ENCODE assay signal across 15 cellular contexts in genomic region chr3:103002447-103002846, GRCh38.
DNase-seq lines count a peak whose midpoint lies in the region; ATAC-seq and TF ChIP-seq lines count a peak whose summit lies in the region.
"Had no signal": no experiment of that assay in that cellular context is flagged by ENCODE, and none has a peak within 500 bp of the region (broad histone marks: within the 10 kb centered on the region; RNA-seq: fewer than 3 reads in every experiment).

No MANE protein-coding gene starts in this region.

- no peaks in the 10 kb centered on the region for H4K20me1 ChIP-seq in GM23248 (ENCODE audit: insufficient read depth)
- H4K20me1 ChIP-seq: BLaER1 had no signal

- no peaks in the 10 kb centered on the region for H3K27me3 ChIP-seq in GM23248 (replicated peaks; ENCODE audit: insufficient read depth)
- H3K27me3 ChIP-seq in vagina = no peaks in the 10 kb centered on the region
- H3K27me3 ChIP-seq: ascending aorta, BLaER1, colonic mucosa had no signal

- H3K27ac ChIP-seq in GM23248 (no peak overlapping the region), vagina (no peak overlapping the region)
- H3K27ac ChIP-seq: ascending aorta, BLaER1, colonic mucosa had no signal

- no peak for TF ChIP-seq POLR2A in vagina (IDR thresholded peaks at IDR 0.05)

- DNase-seq in GM23248 = peak; percentile 7
- peak; percentile 57 for DNase-seq in NAMALWA (ENCODE audit: low spot score)
- DNase-seq in NOMO-1 treated with dmso at 0.1 percent for 144 hours (lab: John Stamatoyannopoulos, UW; ENCODE audit: unreplicated experiment) = peak; percentile 39
- peak; percentile 22 for DNase-seq in middle frontal gyrus (ENCODE audit: extremely low spot score, low spot score)
- no peak for DNase-seq in vagina (ENCODE audit: extremely low spot score in 2 of 2)
- no peak for DNase-seq in EL
- DNase-seq: colonic mucosa, DMS153, NCI-H510A, substantia nigra, T-helper 17 cell had no signal

- in situ Hi-C loops in GM23248 (cut with MboI) = no loop called here

- H3F3A ChIP-seq in GM23248 (ENCODE audit: insufficient read depth) = no peaks in the 10 kb centered on the region

- H3K36me3 ChIP-seq in GM23248 (ENCODE audit: low read depth) (no peaks in the 10 kb centered on the region), vagina (no peaks in the 10 kb centered on the region)
- H3K36me3 ChIP-seq: ascending aorta, BLaER1, colonic mucosa had no signal

- TF ChIP-seq CTCF in vagina (IDR thresholded peaks at IDR 0.05) = no peak

- no peaks in the 10 kb centered on the region for H3K9me3 ChIP-seq in GM23248 (ENCODE audit: low read depth)
- no peaks in the 10 kb centered on the region for H3K9me3 ChIP-seq in vagina
- H3K9me3 ChIP-seq: ascending aorta, BLaER1, colonic mucosa had no signal

- H3K4me2 ChIP-seq in GM23248 (ENCODE audit: unreplicated experiment) = no peak overlapping the region
- H3K4me2 ChIP-seq: BLaER1 had no signal

- no peak overlapping the region for H2AFZ ChIP-seq in GM23248

- intact Hi-C loops in vagina (cut with DNase I) = no loop called here

- no peak for ATAC-seq in GM19395 (IDR thresholded peaks at IDR 0.05; ENCODE audit: unreplicated experiment)
- ATAC-seq: activated CD4-positive, CD25-positive, alpha-beta regulatory T cell treated with anti-CD3 and anti-CD28 coated beads, Interleukin-2, amount 50 U/mL, for 24 hours; T-helper 17 cell had no signal

- 9 to 12% methylated on average over 5 of the region's 5 CpGs for WGBS in GM23248 (ENCODE audit: low coverage in 1 of 2, low lambda C conversion rate in 2 of 2, missing lambda C conversion rate in 2 of 2), 2 experiments

- H3K9me2 ChIP-seq in GM23248 (ENCODE audit: insufficient read depth) = no peaks in the 10 kb centered on the region

- no peaks in the 10 kb centered on the region for H3K79me2 ChIP-seq in GM23248 (ENCODE audit: insufficient read depth)

- H3K4me1 ChIP-seq in GM23248 (ENCODE audit: insufficient read depth) (no peaks in the 10 kb centered on the region), vagina (no peaks in the 10 kb centered on the region)
- H3K4me1 ChIP-seq: ascending aorta, BLaER1, colonic mucosa had no signal

- H3K4me3 ChIP-seq in GM23248 (no peak overlapping the region), vagina (no peak overlapping the region)
- H3K4me3 ChIP-seq: ascending aorta, BLaER1, colonic mucosa had no signal

- no peak overlapping the region for H3K9ac ChIP-seq in GM23248
- H3K9ac ChIP-seq: BLaER1 had no signal

Comparison
In these comparisons a context has a peak if more than half of its experiments do, and no peak if none do; other contexts are left out.
1. DNase-seq: peak in GM23248 (single experiment), NAMALWA (single experiment), NOMO-1 treated with dmso at 0.1 percent for 144 hours (single experiment) and middle frontal gyrus (single experiment); none in vagina (0 of 2) and EL (single experiment).